In genomic region chr10:28949005-28950004, GRCh38 we compare ENCODE assay signal across 1 cellular context.
TF ChIP-seq lines count a peak whose summit lies in the region.

No MANE protein-coding gene starts in this region.

TF ChIP-seq in K562, 482 proteins besides CTCF, POLR2A, EP300 and RAD21 (continued from another document and continues in another):
- TF ChIP-seq PATZ1 (CRISPR knock-in tag; IDR thresholded peaks at IDR 0.05; ENCODE audit: borderline replicate concordance) (no peak), HNRNPH1 (optimal IDR thresholded peaks at IDR 0.05; ENCODE audit: low read depth, low read length) (no peak), SRSF1 (IDR thresholded peaks at IDR 0.05; ENCODE audit: low read depth, low read length) (no peak), ZNF589 (CRISPR knock-in tag; IDR thresholded peaks at IDR 0.05; ENCODE audit: low read depth) (peak; percentile 93), HOXB6 (CRISPR knock-in tag; IDR thresholded peaks at IDR 0.05; ENCODE audit: borderline replicate concordance) (no peak), TGIF2 (CRISPR knock-in tag; IDR thresholded peaks at IDR 0.05) (no peak), ZNF668 (CRISPR knock-in tag; IDR thresholded peaks at IDR 0.05) (no peak), KDM1A (IDR thresholded peaks at IDR 0.05) (no peak), AFF1 (IDR thresholded peaks at IDR 0.05; ENCODE audit: low read depth in 1 of 2, partially characterized antibody in 2 of 2) (peak in 1 of 2 experiments; percentile 49), NCOA2 (IDR thresholded peaks at IDR 0.05; ENCODE audit: partially characterized antibody in 2 of 2) (no peak), PURB (CRISPR knock-in tag; IDR thresholded peaks at IDR 0.05; ENCODE audit: low read depth) (no peak), CXXC5 (CRISPR knock-in tag; IDR thresholded peaks at IDR 0.05) (peak; percentile 29), ESRRA (IDR thresholded peaks at IDR 0.05; ENCODE audit: borderline replicate concordance, low read depth) (no peak), NCOR1 (IDR thresholded peaks at IDR 0.05) (no peak), ZNF175 (CRISPR knock-in tag; IDR thresholded peaks at IDR 0.05; ENCODE audit: low read depth) (peak; percentile 86; the same call in 1 of the 2 replicates), DNMT1 (IDR thresholded peaks at IDR 0.05) (no peak), ZNF445 (CRISPR knock-in tag; IDR thresholded peaks at IDR 0.05; ENCODE audit: low read depth) (no peak), ZNF75A (CRISPR knock-in tag; IDR thresholded peaks at IDR 0.05) (no peak), SETDB1 (IDR thresholded peaks at IDR 0.05; ENCODE audit: low read length) (no peak), PTBP1 (IDR thresholded peaks at IDR 0.05; ENCODE audit: low read depth, low read length) (no peak), SIN3A (IDR thresholded peaks at IDR 0.05; ENCODE audit: borderline replicate concordance in 2 of 2, control insufficient read depth in 1 of 2, low read depth in 2 of 2, low read length in 2 of 2) (no peak), CAMTA2 (CRISPR knock-in tag; conservative IDR thresholded peaks at IDR 0.05) (no peak), ZNF449 (CRISPR knock-in tag; IDR thresholded peaks at IDR 0.05) (peak; percentile 13; the same call in 1 of the 2 replicates), NCOA6 (IDR thresholded peaks at IDR 0.05) (no peak), MXD1 (CRISPR knock-in tag; IDR thresholded peaks at IDR 0.05; ENCODE audit: borderline replicate concordance, poor library complexity, severe bottlenecking) (no peak), CUX1 (CRISPR knock-in tag; IDR thresholded peaks at IDR 0.05) (no peak), FOXJ2 (tag; IDR thresholded peaks at IDR 0.05) (no peak), GTF3C2 (IDR thresholded peaks at IDR 0.05; ENCODE audit: borderline replicate concordance, extremely low read depth, insufficient read length) (no peak)
- TF ChIP-seq, protein P1, sequence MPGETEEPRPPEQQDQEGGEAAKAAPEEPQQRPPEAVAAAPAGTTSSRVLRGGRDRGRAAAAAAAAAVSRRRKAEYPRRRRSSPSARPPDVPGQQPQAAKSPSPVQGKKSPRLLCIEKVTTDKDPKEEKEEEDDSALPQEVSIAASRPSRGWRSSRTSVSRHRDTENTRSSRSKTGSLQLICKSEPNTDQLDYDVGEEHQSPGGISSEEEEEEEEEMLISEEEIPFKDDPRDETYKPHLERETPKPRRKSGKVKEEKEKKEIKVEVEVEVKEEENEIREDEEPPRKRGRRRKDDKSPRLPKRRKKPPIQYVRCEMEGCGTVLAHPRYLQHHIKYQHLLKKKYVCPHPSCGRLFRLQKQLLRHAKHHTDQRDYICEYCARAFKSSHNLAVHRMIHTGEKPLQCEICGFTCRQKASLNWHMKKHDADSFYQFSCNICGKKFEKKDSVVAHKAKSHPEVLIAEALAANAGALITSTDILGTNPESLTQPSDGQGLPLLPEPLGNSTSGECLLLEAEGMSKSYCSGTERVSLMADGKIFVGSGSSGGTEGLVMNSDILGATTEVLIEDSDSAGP (CRISPR knock-in tag; IDR thresholded peaks at IDR 0.05): no peak
- TF ChIP-seq, protein P2, sequence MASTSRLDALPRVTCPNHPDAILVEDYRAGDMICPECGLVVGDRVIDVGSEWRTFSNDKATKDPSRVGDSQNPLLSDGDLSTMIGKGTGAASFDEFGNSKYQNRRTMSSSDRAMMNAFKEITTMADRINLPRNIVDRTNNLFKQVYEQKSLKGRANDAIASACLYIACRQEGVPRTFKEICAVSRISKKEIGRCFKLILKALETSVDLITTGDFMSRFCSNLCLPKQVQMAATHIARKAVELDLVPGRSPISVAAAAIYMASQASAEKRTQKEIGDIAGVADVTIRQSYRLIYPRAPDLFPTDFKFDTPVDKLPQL (IDR thresholded peaks at IDR 0.05; ENCODE audit: extremely low read depth, insufficient read length): no peak
- TF ChIP-seq, protein P3, sequence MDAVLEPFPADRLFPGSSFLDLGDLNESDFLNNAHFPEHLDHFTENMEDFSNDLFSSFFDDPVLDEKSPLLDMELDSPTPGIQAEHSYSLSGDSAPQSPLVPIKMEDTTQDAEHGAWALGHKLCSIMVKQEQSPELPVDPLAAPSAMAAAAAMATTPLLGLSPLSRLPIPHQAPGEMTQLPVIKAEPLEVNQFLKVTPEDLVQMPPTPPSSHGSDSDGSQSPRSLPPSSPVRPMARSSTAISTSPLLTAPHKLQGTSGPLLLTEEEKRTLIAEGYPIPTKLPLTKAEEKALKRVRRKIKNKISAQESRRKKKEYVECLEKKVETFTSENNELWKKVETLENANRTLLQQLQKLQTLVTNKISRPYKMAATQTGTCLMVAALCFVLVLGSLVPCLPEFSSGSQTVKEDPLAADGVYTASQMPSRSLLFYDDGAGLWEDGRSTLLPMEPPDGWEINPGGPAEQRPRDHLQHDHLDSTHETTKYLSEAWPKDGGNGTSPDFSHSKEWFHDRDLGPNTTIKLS (IDR thresholded peaks at IDR 0.05; ENCODE audit: borderline replicate concordance, low read depth): no peak
- TF ChIP-seq, protein P4, sequence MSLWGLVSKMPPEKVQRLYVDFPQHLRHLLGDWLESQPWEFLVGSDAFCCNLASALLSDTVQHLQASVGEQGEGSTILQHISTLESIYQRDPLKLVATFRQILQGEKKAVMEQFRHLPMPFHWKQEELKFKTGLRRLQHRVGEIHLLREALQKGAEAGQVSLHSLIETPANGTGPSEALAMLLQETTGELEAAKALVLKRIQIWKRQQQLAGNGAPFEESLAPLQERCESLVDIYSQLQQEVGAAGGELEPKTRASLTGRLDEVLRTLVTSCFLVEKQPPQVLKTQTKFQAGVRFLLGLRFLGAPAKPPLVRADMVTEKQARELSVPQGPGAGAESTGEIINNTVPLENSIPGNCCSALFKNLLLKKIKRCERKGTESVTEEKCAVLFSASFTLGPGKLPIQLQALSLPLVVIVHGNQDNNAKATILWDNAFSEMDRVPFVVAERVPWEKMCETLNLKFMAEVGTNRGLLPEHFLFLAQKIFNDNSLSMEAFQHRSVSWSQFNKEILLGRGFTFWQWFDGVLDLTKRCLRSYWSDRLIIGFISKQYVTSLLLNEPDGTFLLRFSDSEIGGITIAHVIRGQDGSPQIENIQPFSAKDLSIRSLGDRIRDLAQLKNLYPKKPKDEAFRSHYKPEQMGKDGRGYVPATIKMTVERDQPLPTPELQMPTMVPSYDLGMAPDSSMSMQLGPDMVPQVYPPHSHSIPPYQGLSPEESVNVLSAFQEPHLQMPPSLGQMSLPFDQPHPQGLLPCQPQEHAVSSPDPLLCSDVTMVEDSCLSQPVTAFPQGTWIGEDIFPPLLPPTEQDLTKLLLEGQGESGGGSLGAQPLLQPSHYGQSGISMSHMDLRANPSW (CRISPR knock-in tag; IDR thresholded peaks at IDR 0.05): no peak
